Comparison of ENCODE assay signal across 33 cellular contexts in the genomic region with DNA sequence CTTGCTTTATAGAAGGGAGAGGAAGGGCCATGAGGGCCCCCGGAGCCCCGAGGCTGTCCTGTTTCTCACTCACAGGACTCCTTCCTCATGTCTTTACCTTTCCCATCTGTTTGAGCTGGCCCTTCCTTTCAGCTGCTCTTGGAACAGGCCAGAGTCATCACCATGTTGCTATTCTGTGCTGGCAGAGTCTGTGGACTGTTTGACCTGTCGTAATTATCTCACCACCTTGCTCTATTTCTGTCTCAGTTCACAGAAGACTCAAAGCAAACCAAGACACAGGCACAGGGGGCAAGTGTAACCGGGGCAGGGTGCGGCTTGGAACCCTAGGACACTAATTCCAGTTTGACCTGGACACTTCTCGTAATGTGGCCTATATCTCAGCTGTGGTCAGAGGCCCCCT.
"Had no signal": no experiment of that assay in that cellular context is flagged by ENCODE, and none has a peak within 500 bp of the region (broad histone marks: within the 10 kb centered on the region; RNA-seq: fewer than 3 reads in every experiment).

No MANE protein-coding gene starts in this region.

- H3K27me3 ChIP-seq: brain microvascular endothelial cell, MG63, Peyer's patch, SJCRH30 had no signal

- H3K36me3 ChIP-seq: brain microvascular endothelial cell, MG63, Peyer's patch, SJCRH30, WERI-Rb-1 had no signal

- H3K4me1 ChIP-seq: Peyer's patch, SJCRH30 had no signal

- H3K9me3 Mint-ChIP-seq: activated naive CD4-positive, alpha-beta T cell treated with anti-CD3 and anti-CD28 coated beads, Interleukin-2, amount 10 ng/mL, durations not matched to agents 7 days and 5 days; activated naive CD8-positive, alpha-beta T cell treated with anti-CD3 and anti-CD28 coated beads, Interleukin-2, amount 50 U/mL, for 24 hours; activated T-cell treated with anti-CD3 and anti-CD28 coated beads, Interleukin-2, amount 50 U/mL, for 24 hours; activated T-helper 2 cell treated with anti-CD3 and anti-CD28 coated beads, Interferon-gamma antibody, Interleukin-2, Interleukin-4, amounts not matched to agents 10 μg/mL and 5 μg/mL and 100 μg/mL, durations not matched to agents 14 hours and 24 hours and 36 hours; central memory CD8-positive, alpha-beta T cell had no signal

- H3K27ac Mint-ChIP-seq: activated CD8-positive, alpha-beta T cell treated with anti-CD3 and anti-CD28 coated beads, Interleukin-2, amount 10 ng/mL, durations not matched to agents 7 days and 5 days; activated naive CD4-positive, alpha-beta T cell treated with anti-CD3 and anti-CD28 coated beads, Interleukin-2, amount 10 ng/mL, durations not matched to agents 7 days and 5 days; activated naive CD8-positive, alpha-beta T cell; activated naive CD8-positive, alpha-beta T cell treated with anti-CD3 and anti-CD28 coated beads, Interleukin-2, amount 50 U/mL, for 24 hours; activated T-cell treated with anti-CD3 and anti-CD28 coated beads, Interleukin-2, amount 50 U/mL, for 24 hours; activated T-helper 2 cell treated with anti-CD3 and anti-CD28 coated beads, Interferon-gamma antibody, Interleukin-2, Interleukin-4, amounts not matched to agents 10 μg/mL and 5 μg/mL and 100 μg/mL, durations not matched to agents 14 hours and 24 hours and 36 hours had no signal

- ATAC-seq: activated CD8-positive, alpha-beta T cell treated with anti-CD3 and anti-CD28 coated beads, Interleukin-2, amount 10 ng/mL, durations not matched to agents 7 days and 5 days; activated naive CD8-positive, alpha-beta T cell treated with anti-CD3 and anti-CD28 coated beads, Interleukin-2, amount 50 U/mL, for 24 hours; PC-3 had no signal

- H3K9me3 ChIP-seq: MG63, Peyer's patch, SJCRH30 had no signal

- H3K27me3 Mint-ChIP-seq: activated naive CD8-positive, alpha-beta T cell had no signal

- H3K4me1 Mint-ChIP-seq: activated naive CD4-positive, alpha-beta T cell treated with anti-CD3 and anti-CD28 coated beads, Interleukin-2, amount 10 ng/mL, durations not matched to agents 7 days and 5 days; activated naive CD8-positive, alpha-beta T cell treated with anti-CD3 and anti-CD28 coated beads, Interleukin-2, amount 50 U/mL, for 24 hours; central memory CD8-positive, alpha-beta T cell had no signal

- DNase-seq: activated CD4-positive, alpha-beta T cell treated with anti-CD3 and anti-CD28 coated beads for 1 hour; activated CD4-positive, alpha-beta T cell treated with anti-CD3 and anti-CD28 coated beads for 48 hours; activated CD4-positive, alpha-beta T cell treated with anti-CD3 and anti-CD28 coated beads, Interleukin-2, amount 50 U/mL, for 4 hours; activated CD4-positive, CD25-positive, alpha-beta regulatory T cell; activated CD8-positive, alpha-beta T cell treated with anti-CD3 and anti-CD28 coated beads, Interleukin-2, amount 10 ng/mL, durations not matched to agents 7 days and 5 days; activated naive CD4-positive, alpha-beta T cell treated with anti-CD3 and anti-CD28 coated beads, Interleukin-2, amount 10 ng/mL, durations not matched to agents 7 days and 5 days; activated naive CD8-positive, alpha-beta T cell treated with anti-CD3 and anti-CD28 coated beads, Interleukin-2, amount 50 U/mL, for 24 hours; activated T-cell treated with anti-CD3 and anti-CD28 coated beads, Interleukin-2, amount 50 U/mL, for 24 hours; anterior cingulate cortex; brain microvascular endothelial cell; Kasumi-1; KG1; MG63; NCI-H1048; NCI-H1105 treated with DMSO at 0.1 percent for 48 hours; NCI-H1436 treated with DMSO at 0.1 percent for 48 hours; NCI-H187 treated with DMSO at 0.1 percent for 48 hours; NCI-H2081; NCI-H2171 treated with DMSO at 0.1 percent for 48 hours; NCI-H345; NCI-H524 treated with DMSO at 0.1 percent for 48 hours; NCI-H748 treated with DMSO at 0.1 percent for 48 hours; NK-92 treated with Interleukin-12 subunit alpha and Interleukin-12 subunit beta, amount 100 ng/mL, for 24 hours; PC-3; Peyer's patch; RPMI8226; SJCRH30; T1000; WERI-Rb-1 had no signal

- H3K4me3 ChIP-seq: MG63, Peyer's patch, SJCRH30, SK-N-MC had no signal

- H3K36me3 Mint-ChIP-seq: activated naive CD4-positive, alpha-beta T cell treated with anti-CD3 and anti-CD28 coated beads, Interleukin-2, amount 10 ng/mL, durations not matched to agents 7 days and 5 days; activated naive CD8-positive, alpha-beta T cell had no signal

- H3K27ac ChIP-seq: brain microvascular endothelial cell, Peyer's patch, SJCRH30, SK-N-MC, WERI-Rb-1 had no signal

- H3K4me3 Mint-ChIP-seq: activated CD8-positive, alpha-beta T cell treated with anti-CD3 and anti-CD28 coated beads, Interleukin-2, amount 10 ng/mL, durations not matched to agents 7 days and 5 days; activated naive CD4-positive, alpha-beta T cell treated with anti-CD3 and anti-CD28 coated beads, Interleukin-2, amount 10 ng/mL, durations not matched to agents 7 days and 5 days; activated naive CD8-positive, alpha-beta T cell; activated naive CD8-positive, alpha-beta T cell treated with anti-CD3 and anti-CD28 coated beads, Interleukin-2, amount 50 U/mL, for 24 hours; activated T-cell treated with anti-CD3 and anti-CD28 coated beads, Interleukin-2, amount 50 U/mL, for 24 hours; central memory CD8-positive, alpha-beta T cell had no signal
